In genomic region chr20:3434232-3434631, GRCh38 we compare ENCODE assay signal across 25 cellular contexts.
"Had no signal": no experiment of that assay in that cellular context is flagged by ENCODE, and none has a peak within 500 bp of the region (broad histone marks: within the 10 kb centered on the region; RNA-seq: fewer than 3 reads in every experiment).

No MANE protein-coding gene starts in this region.

- DNase-seq: activated CD4-positive, alpha-beta T cell treated with anti-CD3 and anti-CD28 coated beads for 36 hours; activated CD4-positive, alpha-beta T cell treated with anti-CD3 and anti-CD28 coated beads, Interleukin-2, amount 50 U/mL, for 48 hours; activated CD8-positive, alpha-beta memory T cell treated with anti-CD3 and anti-CD28 coated beads, Interleukin-2, amount 50 U/mL, for 48 hours; activated naive CD4-positive, alpha-beta T cell treated with Interleukin-2 at 50 U/mL for 16 hours; activated naive CD8-positive, alpha-beta T cell treated with anti-CD3 and anti-CD28 coated beads, Interleukin-2, amount 10 ng/mL, durations not matched to agents 7 days and 5 days; activated T-cell treated with anti-CD3 and anti-CD28 coated beads, Interleukin-2, amount 50 U/mL, for 4 hours; amniotic stem cell; dorsolateral prefrontal cortex; effector memory CD8-positive, alpha-beta T cell; foreskin melanocyte; left cardiac atrium; nephron progenitor cell; pancreas; right cardiac atrium; stimulated activated CD4-positive, alpha-beta T cell treated with anti-CD3 and anti-CD28 coated beads, Interleukin-4, amount 100 ng/mL, for 24 hours; stimulated activated naive CD8-positive, alpha-beta T cell treated with anti-CD3 and anti-CD28 coated beads, Interleukin-15, Interleukin-2, amounts not matched to agents 100 U/mL and 50 U/mL, for 24 hours; T-helper 9 cell had no signal

- H3K27ac Mint-ChIP-seq: activated CD4-positive, alpha-beta T cell treated with anti-CD3 and anti-CD28 coated beads for 36 hours; activated naive CD8-positive, alpha-beta T cell treated with anti-CD3 and anti-CD28 coated beads, Interleukin-2, amount 10 ng/mL, durations not matched to agents 7 days and 5 days; effector memory CD8-positive, alpha-beta T cell; memory B cell; nephron progenitor cell; WTC11 had no signal

- FAIRE-seq: colon, endothelial cell of umbilical vein, islet of Langerhans, pancreas had no signal

- H3K9me3 Mint-ChIP-seq: activated naive CD8-positive, alpha-beta T cell treated with anti-CD3 and anti-CD28 coated beads, Interleukin-2, amount 10 ng/mL, durations not matched to agents 7 days and 5 days; activated T-cell treated with anti-CD3 and anti-CD28 coated beads, Interleukin-2, amount 50 U/mL, for 4 hours; central memory CD8-positive, alpha-beta T cell; effector memory CD8-positive, alpha-beta T cell; memory B cell; nephron progenitor cell; WTC11 had no signal

- H3K4me1 ChIP-seq: breast epithelium, pancreas had no signal

- H3K4me1 Mint-ChIP-seq: activated CD4-positive, alpha-beta T cell treated with anti-CD3 and anti-CD28 coated beads for 36 hours; activated naive CD8-positive, alpha-beta T cell treated with anti-CD3 and anti-CD28 coated beads, Interleukin-2, amount 10 ng/mL, durations not matched to agents 7 days and 5 days; central memory CD8-positive, alpha-beta T cell; nephron progenitor cell had no signal

- H3K27ac ChIP-seq: breast epithelium, dorsolateral prefrontal cortex, pancreas had no signal

- H3K4me3 Mint-ChIP-seq: activated CD4-positive, alpha-beta T cell treated with anti-CD3 and anti-CD28 coated beads for 36 hours; activated naive CD8-positive, alpha-beta T cell treated with anti-CD3 and anti-CD28 coated beads, Interleukin-2, amount 10 ng/mL, durations not matched to agents 7 days and 5 days; activated T-cell treated with anti-CD3 and anti-CD28 coated beads, Interleukin-2, amount 50 U/mL, for 4 hours; central memory CD8-positive, alpha-beta T cell; effector memory CD8-positive, alpha-beta T cell; memory B cell; nephron progenitor cell; WTC11 had no signal

- ATAC-seq: activated CD4-positive, alpha-beta T cell treated with anti-CD3 and anti-CD28 coated beads for 36 hours; activated T-cell treated with anti-CD3 and anti-CD28 coated beads, Interleukin-2, amount 50 U/mL, for 4 hours; effector memory CD8-positive, alpha-beta T cell; esophagus mucosa; right cardiac atrium; stimulated activated naive CD8-positive, alpha-beta T cell treated with anti-CD3 and anti-CD28 coated beads, Interleukin-15, Interleukin-2, amounts not matched to agents 100 U/mL and 50 U/mL, for 24 hours; WTC11 had no signal

- H3K36me3 Mint-ChIP-seq: activated naive CD8-positive, alpha-beta T cell treated with anti-CD3 and anti-CD28 coated beads, Interleukin-2, amount 10 ng/mL, durations not matched to agents 7 days and 5 days; memory B cell; WTC11 had no signal

- H3K36me3 ChIP-seq: breast epithelium, pancreas had no signal

- H3K9me3 ChIP-seq: breast epithelium, pancreas had no signal

- H3K4me3 ChIP-seq: breast epithelium, dorsolateral prefrontal cortex, pancreas had no signal

- H3K27me3 ChIP-seq: breast epithelium, dorsolateral prefrontal cortex, pancreas had no signal
